In the genomic region with DNA sequence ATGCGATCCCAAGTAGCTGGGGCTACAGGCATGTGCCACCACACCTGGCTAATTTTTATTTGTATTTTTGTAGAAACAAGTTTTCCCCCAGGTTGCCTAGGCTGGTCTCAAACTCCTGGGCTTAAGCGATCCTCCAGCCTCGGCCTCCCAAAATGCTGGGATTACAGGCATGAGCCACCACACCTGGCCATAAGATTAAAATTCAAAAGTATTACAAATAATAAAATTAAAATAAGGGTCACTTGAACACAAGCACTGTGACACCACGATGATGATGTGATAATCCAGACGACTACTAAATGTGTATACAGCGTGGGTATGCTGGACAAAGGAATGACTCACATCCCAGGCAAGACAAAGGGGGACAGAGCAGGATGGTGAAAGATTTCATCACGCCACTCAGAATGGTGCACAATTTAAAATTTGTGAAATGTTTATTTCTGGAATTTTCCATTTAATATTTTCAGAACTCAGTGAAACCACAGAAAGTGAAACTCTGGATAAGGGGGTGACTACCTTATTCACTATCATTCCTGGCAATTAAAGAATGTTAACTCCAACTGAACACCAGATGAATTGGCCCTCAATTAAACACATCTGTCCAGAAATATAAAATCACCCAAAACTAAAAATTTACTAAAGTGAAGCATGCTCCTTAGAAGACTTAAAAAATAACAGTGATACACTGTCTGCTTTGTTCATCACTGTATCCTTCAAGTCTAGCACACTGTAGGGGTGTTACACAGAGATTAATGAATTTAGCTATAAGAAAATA, we compare ENCODE assay signal across 1 cellular context.
TF ChIP-seq lines count a peak whose summit lies in the region.

No MANE protein-coding gene starts in this region.

TF ChIP-seq in A549, 52 proteins besides CTCF, POLR2A, EP300 and RAD21 (continued from another document):
- TF ChIP-seq BCL3 (IDR thresholded peaks at IDR 0.05) (no peak), ESRRA (IDR thresholded peaks at IDR 0.05; ENCODE audit: borderline replicate concordance, low read length) (no peak), FOSB (CRISPR knock-in tag; IDR thresholded peaks at IDR 0.05) (no peak), CHD4 (IDR thresholded peaks at IDR 0.05; ENCODE audit: borderline replicate concordance) (no peak), HDAC2 (IDR thresholded peaks at IDR 0.05) (no peak), TFCP2L1 (CRISPR knock-in tag; IDR thresholded peaks at IDR 0.05) (no peak), FOXS1 (CRISPR knock-in tag; IDR thresholded peaks at IDR 0.05) (no peak), EHMT2 (IDR thresholded peaks at IDR 0.05; ENCODE audit: low read depth) (no peak), RCOR1 (IDR thresholded peaks at IDR 0.05; ENCODE audit: low read depth, low read length) (no peak), CBX8 (IDR thresholded peaks at IDR 0.05) (no peak), HMGXB4 (CRISPR knock-in tag; IDR thresholded peaks at IDR 0.05; ENCODE audit: borderline replicate concordance) (no peak), SMC3 (IDR thresholded peaks at IDR 0.05) (peak; percentile 34; the same call in 2 of the 3 replicates), BHLHE40 (IDR thresholded peaks at IDR 0.05; ENCODE audit: low read depth, low read length) (no peak), HOXB5 (CRISPR knock-in tag; IDR thresholded peaks at IDR 0.05) (no peak), JUN (IDR thresholded peaks at IDR 0.05) (peak; percentile 49 to 90; a peak in 4 of 5 replicates), ZFP36 (IDR thresholded peaks at IDR 0.05; ENCODE audit: borderline replicate concordance, partially characterized antibody) (no peak), ELK1 (IDR thresholded peaks at IDR 0.05; ENCODE audit: low read depth, low read length) (no peak), KDM5A (IDR thresholded peaks at IDR 0.05) (no peak), MAFK (IDR thresholded peaks at IDR 0.05; ENCODE audit: partially characterized antibody) (no peak), PHF8 (IDR thresholded peaks at IDR 0.05; ENCODE audit: borderline replicate concordance, low read depth) (no peak), CHD2 (IDR thresholded peaks at IDR 0.05; ENCODE audit: low read length, partially characterized antibody) (no peak), KDM1A (IDR thresholded peaks at IDR 0.05; ENCODE audit: low read depth) (no peak), NFE2L2 (conservative IDR thresholded peaks at IDR 0.05; ENCODE audit: low read length) (no peak), POLR2AphosphoS2 (conservative IDR thresholded peaks at IDR 0.05; ENCODE audit: low read length) (no peak), CBX2 (IDR thresholded peaks at IDR 0.05; ENCODE audit: borderline replicate concordance, low read depth) (no peak), EHF (CRISPR knock-in tag; IDR thresholded peaks at IDR 0.05) (no peak), MAX (IDR thresholded peaks at IDR 0.05) (peak; percentile 73), ZSCAN20 (CRISPR knock-in tag; IDR thresholded peaks at IDR 0.05) (0 out of 2 replicates have a peak, but pooled peaks have one; percentile 60), CEBPB (IDR thresholded peaks at IDR 0.05) (peak; percentile 69 to 87; a peak in 3 of 4 replicates), GATA3 (IDR thresholded peaks at IDR 0.05; ENCODE audit: borderline replicate concordance) (peak; percentile 23; the same call in 1 of the 2 replicates), ZC3H11A (IDR thresholded peaks at IDR 0.05) (no peak), TP53 (CRISPR knock-in tag; IDR thresholded peaks at IDR 0.05) (no peak), HEYL (CRISPR knock-in tag; IDR thresholded peaks at IDR 0.05) (no peak), NR3C1 (IDR thresholded peaks at IDR 0.05) (no peak), JUNB (IDR thresholded peaks at IDR 0.05) (peak; percentile 81), ATOH8 (CRISPR knock-in tag; IDR thresholded peaks at IDR 0.05; ENCODE audit: low read depth) (no peak), RFX5 (IDR thresholded peaks at IDR 0.05) (no peak)
- TF ChIP-seq, protein P1, sequence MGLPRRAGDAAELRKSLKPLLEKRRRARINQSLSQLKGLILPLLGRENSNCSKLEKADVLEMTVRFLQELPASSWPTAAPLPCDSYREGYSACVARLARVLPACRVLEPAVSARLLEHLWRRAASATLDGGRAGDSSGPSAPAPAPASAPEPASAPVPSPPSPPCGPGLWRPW (IDR thresholded peaks at IDR 0.05) = 0 out of 2 replicates have a peak, but pooled peaks have one; percentile 9
- TF ChIP-seq, protein P2, sequence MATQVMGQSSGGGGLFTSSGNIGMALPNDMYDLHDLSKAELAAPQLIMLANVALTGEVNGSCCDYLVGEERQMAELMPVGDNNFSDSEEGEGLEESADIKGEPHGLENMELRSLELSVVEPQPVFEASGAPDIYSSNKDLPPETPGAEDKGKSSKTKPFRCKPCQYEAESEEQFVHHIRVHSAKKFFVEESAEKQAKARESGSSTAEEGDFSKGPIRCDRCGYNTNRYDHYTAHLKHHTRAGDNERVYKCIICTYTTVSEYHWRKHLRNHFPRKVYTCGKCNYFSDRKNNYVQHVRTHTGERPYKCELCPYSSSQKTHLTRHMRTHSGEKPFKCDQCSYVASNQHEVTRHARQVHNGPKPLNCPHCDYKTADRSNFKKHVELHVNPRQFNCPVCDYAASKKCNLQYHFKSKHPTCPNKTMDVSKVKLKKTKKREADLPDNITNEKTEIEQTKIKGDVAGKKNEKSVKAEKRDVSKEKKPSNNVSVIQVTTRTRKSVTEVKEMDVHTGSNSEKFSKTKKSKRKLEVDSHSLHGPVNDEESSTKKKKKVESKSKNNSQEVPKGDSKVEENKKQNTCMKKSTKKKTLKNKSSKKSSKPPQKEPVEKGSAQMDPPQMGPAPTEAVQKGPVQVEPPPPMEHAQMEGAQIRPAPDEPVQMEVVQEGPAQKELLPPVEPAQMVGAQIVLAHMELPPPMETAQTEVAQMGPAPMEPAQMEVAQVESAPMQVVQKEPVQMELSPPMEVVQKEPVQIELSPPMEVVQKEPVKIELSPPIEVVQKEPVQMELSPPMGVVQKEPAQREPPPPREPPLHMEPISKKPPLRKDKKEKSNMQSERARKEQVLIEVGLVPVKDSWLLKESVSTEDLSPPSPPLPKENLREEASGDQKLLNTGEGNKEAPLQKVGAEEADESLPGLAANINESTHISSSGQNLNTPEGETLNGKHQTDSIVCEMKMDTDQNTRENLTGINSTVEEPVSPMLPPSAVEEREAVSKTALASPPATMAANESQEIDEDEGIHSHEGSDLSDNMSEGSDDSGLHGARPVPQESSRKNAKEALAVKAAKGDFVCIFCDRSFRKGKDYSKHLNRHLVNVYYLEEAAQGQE (IDR thresholded peaks at IDR 0.05) = no peak
- TF ChIP-seq, protein P3, sequence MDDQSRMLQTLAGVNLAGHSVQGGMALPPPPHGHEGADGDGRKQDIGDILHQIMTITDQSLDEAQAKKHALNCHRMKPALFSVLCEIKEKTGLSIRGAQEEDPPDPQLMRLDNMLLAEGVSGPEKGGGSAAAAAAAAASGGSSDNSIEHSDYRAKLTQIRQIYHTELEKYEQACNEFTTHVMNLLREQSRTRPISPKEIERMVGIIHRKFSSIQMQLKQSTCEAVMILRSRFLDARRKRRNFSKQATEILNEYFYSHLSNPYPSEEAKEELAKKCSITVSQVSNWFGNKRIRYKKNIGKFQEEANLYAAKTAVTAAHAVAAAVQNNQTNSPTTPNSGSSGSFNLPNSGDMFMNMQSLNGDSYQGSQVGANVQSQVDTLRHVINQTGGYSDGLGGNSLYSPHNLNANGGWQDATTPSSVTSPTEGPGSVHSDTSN (IDR thresholded peaks at IDR 0.05) = no peak
